ENCODE assay signal across 1 cellular context in genomic region chr3:41961750-41962679, GRCh38.
TF ChIP-seq lines count a peak whose summit lies in the region.

Gene ULK4, minus strand, starts transcription at chr3:41962103. Its CDS starts 7,344 bp downstream, at chr3:41954759.

TF ChIP-seq in HEK293, 187 proteins besides CTCF, POLR2A, EP300 and RAD21 (continued from another document and continues in another):
- TF ChIP-seq HIC1 (tag by site-specific recombination; IDR thresholded peaks at IDR 0.05) (peak; percentile 33; the same call in 1 of the 2 replicates), ZNF148 (tag by site-specific recombination; IDR thresholded peaks at IDR 0.05; ENCODE audit: borderline replicate concordance) (no peak), ZNF169 (tag by site-specific recombination; IDR thresholded peaks at IDR 0.05) (no peak), ZNF518A (tag by site-specific recombination; conservative IDR thresholded peaks at IDR 0.05; ENCODE audit: low read depth) (peak; percentile 89), YY2 (tag by site-specific recombination; IDR thresholded peaks at IDR 0.05) (no peak), SCRT1 (tag by site-specific recombination; IDR thresholded peaks at IDR 0.05; ENCODE audit: borderline replicate concordance) (no peak), ZNF830 (tag by site-specific recombination; IDR thresholded peaks at IDR 0.05; ENCODE audit: low read depth) (no peak), ZNF670 (tag by site-specific recombination; IDR thresholded peaks at IDR 0.05; ENCODE audit: low read depth) (no peak), ZNF600 (tag by site-specific recombination; IDR thresholded peaks at IDR 0.05) (0 out of 2 replicates have a peak, but pooled peaks have one; percentile 17), ZNF26 (tag by site-specific recombination; IDR thresholded peaks at IDR 0.05) (no peak), ZNF302 (tag by site-specific recombination; IDR thresholded peaks at IDR 0.05; ENCODE audit: low read depth) (no peak), ZNF391 (tag by site-specific recombination; IDR thresholded peaks at IDR 0.05; ENCODE audit: borderline replicate concordance, low read depth) (no peak), ZSCAN16 (tag by site-specific recombination; IDR thresholded peaks at IDR 0.05) (no peak), INSM2 (tag by site-specific recombination; IDR thresholded peaks at IDR 0.05) (no peak), ZNF645 (tag by site-specific recombination; IDR thresholded peaks at IDR 0.05) (no peak), SP2 (tag by site-specific recombination; IDR thresholded peaks at IDR 0.05) (peak; percentile 95), ZBTB11 (tag by site-specific recombination; conservative IDR thresholded peaks at IDR 0.05; ENCODE audit: low read depth) (peak; percentile 95), ZNF292 (tag by site-specific recombination; IDR thresholded peaks at IDR 0.05; ENCODE audit: borderline replicate concordance, low read depth) (no peak), ZNF843 (tag by site-specific recombination; IDR thresholded peaks at IDR 0.05) (0 out of 2 replicates have a peak, but pooled peaks have one; percentile 47), ELK4 (IDR thresholded peaks at IDR 0.05; ENCODE audit: borderline replicate concordance, low read depth, low read length) (peak; percentile 95), WT1 (tag by site-specific recombination; IDR thresholded peaks at IDR 0.05) (no peak), ZNF211 (tag by site-specific recombination; IDR thresholded peaks at IDR 0.05; ENCODE audit: low read depth) (no peak), ZBTB10 (tag by site-specific recombination; IDR thresholded peaks at IDR 0.05) (no peak), ZBTB17 (tag by site-specific recombination; IDR thresholded peaks at IDR 0.05) (peak; percentile 63), ZNF664 (tag by site-specific recombination; IDR thresholded peaks at IDR 0.05) (no peak), ZFP41 (tag by site-specific recombination; IDR thresholded peaks at IDR 0.05; ENCODE audit: borderline replicate concordance) (no peak), ZNF704 (tag by site-specific recombination; IDR thresholded peaks at IDR 0.05) (no peak)
